9 cellular contexts compared by ENCODE assay signal in genomic region chr6:142820336-142821016, GRCh38.
A peak's percentile ranks its signal among the peaks of the same experiment; 100 is the strongest.
DNase-seq lines count a peak whose midpoint lies in the region; ATAC-seq and TF ChIP-seq lines count a peak whose summit lies in the region.
"Had no signal": no experiment of that assay in that cellular context is flagged by ENCODE, and none has a peak within 500 bp of the region (broad histone marks: within the 10 kb centered on the region; RNA-seq: fewer than 3 reads in every experiment).

No MANE protein-coding gene starts in this region.

- no peak for TF ChIP-seq CTCF in heart left ventricle (IDR thresholded peaks at IDR 0.05)
- no peak for TF ChIP-seq CTCF in vagina (IDR thresholded peaks at IDR 0.05)

- H3K27me3 ChIP-seq in heart left ventricle (no peaks in the 10 kb centered on the region), adipocyte (replicated peaks; ENCODE audit: control insufficient read depth, insufficient read depth, low read length) (no peaks in the 10 kb centered on the region), vagina (no peaks in the 10 kb centered on the region)

- peak overlapping the region; percentile 35 for H3K9ac ChIP-seq in adipocyte (ENCODE audit: low read length)

- 34 to 45% (median 35%) methylated on average over 4 of the region's 4 CpGs for WGBS in heart left ventricle, 4 donors

- no peaks in the 10 kb centered on the region for H3K9me3 Mint-ChIP-seq in memory B cell

- peaks cover 41% of the 10 kb centered on the region for H3K4me1 Mint-ChIP-seq in memory B cell

- TF ChIP-seq POLR2A in heart left ventricle (IDR thresholded peaks at IDR 0.05): no peak
- no peak for TF ChIP-seq POLR2A in vagina (IDR thresholded peaks at IDR 0.05)

- ATAC-seq in heart left ventricle (peak in 1 of 4 donors; percentile 41), Right ventricle myocardium superior (ENCODE audit: poor library complexity) (no peak), memory B cell (ENCODE audit: low read depth) (no peak)

- DNase-seq in heart left ventricle: no peak
- no peak for DNase-seq in Right ventricle myocardium superior
- no peak for DNase-seq in adipocyte (ENCODE audit: low read depth)
- DNase-seq in memory B cell (ENCODE audit: low spot score in 2 of 2): no peak
- DNase-seq in vagina (ENCODE audit: extremely low spot score in 2 of 2): no peak
- no peak for DNase-seq in stimulated activated CD4-positive, alpha-beta T cell treated with anti-CD3 and anti-CD28 coated beads, Interleukin-15, amount 100 ng/mL, for 24 hours
- DNase-seq in islet precursor cell: no peak
- no peak for DNase-seq in OCI-M1 (lab: John Stamatoyannopoulos, UW)
- DNase-seq: NCI-H1105 had no signal

- H3K4me1 ChIP-seq in heart left ventricle (peaks cover 4 to 74% (median 51%) of the 10 kb centered on the region in 12 donors), adipocyte (ENCODE audit: control insufficient read depth, insufficient read depth, low read length) (peaks cover 51% of the 10 kb centered on the region), vagina (peaks cover 26% of the 10 kb centered on the region)

- H3K36me3 ChIP-seq in heart left ventricle (no peaks in the 10 kb centered on the region), adipocyte (ENCODE audit: control insufficient read depth, insufficient read depth, low read length, severe bottlenecking) (no peaks in the 10 kb centered on the region), vagina (no peaks in the 10 kb centered on the region)

- peak overlapping the region; percentile 96 for H3K27ac Mint-ChIP-seq in memory B cell

- intact Hi-C loops in heart left ventricle (cut with DNase I) (loop anchor here in 4 of 10 donors (2.0 to 10.0 kb wide), 4 partner anchors 64 to 127 kb away; partner anchors contain the start of gene HIVEP2 (in 1 of the 4)), Right ventricle myocardium superior (cut with DNase I) (no loop called here), vagina (cut with DNase I) (no loop called here)

- H3K27me3 Mint-ChIP-seq in memory B cell: no peaks in the 10 kb centered on the region

- H3K4me3 ChIP-seq in heart left ventricle (peak overlapping the region in 11 of 12 donors; percentile 6 to 56 (median 44)), adipocyte (ENCODE audit: low read length) (peak overlapping the region; percentile 71), vagina (peak overlapping the region; percentile 25 to 27)

- H3K27ac ChIP-seq in heart left ventricle (peak overlapping the region in 11 of 12 donors; percentile 65 to 86 (median 75)), vagina (no peak overlapping the region)

- peak overlapping the region; percentile 85 for H3K4me3 Mint-ChIP-seq in memory B cell

- H3K9me3 ChIP-seq in heart left ventricle (no peaks in the 10 kb centered on the region), adipocyte (ENCODE audit: control insufficient read depth, low read length) (no peaks in the 10 kb centered on the region), vagina (no peaks in the 10 kb centered on the region)

- peaks cover 14% of the 10 kb centered on the region for H3K36me3 Mint-ChIP-seq in memory B cell
